Comparison of ENCODE assay signal across 10 cellular contexts in genomic region chr12:4287325-4288290, GRCh38. TPM values are rescaled to one million over a fixed set of nuclear protein-coding genes. Genes with fewer than 3 reads are reported as not detected.
DNase-seq lines count a peak whose midpoint lies in the region; ATAC-seq and TF ChIP-seq lines count a peak whose summit lies in the region.
"Had no signal": no experiment of that assay in that cellular context is flagged by ENCODE, and none has a peak within 500 bp of the region (broad histone marks: within the 10 kb centered on the region; RNA-seq: fewer than 3 reads in every experiment).

No MANE protein-coding gene starts in this region.

- peak overlapping the region; percentile 41 for H3K27ac Mint-ChIP-seq in activated B cell treated with CpG ODN at 0.5 μM for 24 hours
- H3K27ac Mint-ChIP-seq in stimulated activated naive CD8-positive, alpha-beta T cell treated with anti-CD3 and anti-CD28 coated beads, Interleukin-15, Interleukin-2, amounts not matched to agents 100 ng/mL and 50 ng/mL, for 24 hours, result peak overlapping the region; percentile 84

- H3K27me3 Mint-ChIP-seq in activated B cell treated with CpG ODN at 0.5 μM for 24 hours, result no peaks in the 10 kb centered on the region
- no peaks in the 10 kb centered on the region for H3K27me3 Mint-ChIP-seq in stimulated activated naive CD8-positive, alpha-beta T cell treated with anti-CD3 and anti-CD28 coated beads, Interleukin-15, Interleukin-2, amounts not matched to agents 100 ng/mL and 50 ng/mL, for 24 hours

- DNase-seq in activated CD8-positive, alpha-beta memory T cell treated with anti-CD3 and anti-CD28 coated beads for 24 hours, result peak; percentile 66
- no peak for DNase-seq in activated CD8-positive, alpha-beta memory T cell treated with anti-CD3 and anti-CD28 coated beads, Interleukin-2, amount 50 U/mL, for 4 hours
- DNase-seq in activated B cell treated with CpG ODN at 0.5 μM for 24 hours (no peak), fibroblast of mammary gland (ENCODE audit: low read depth) (peak; percentile 79), epidermal melanocyte (ENCODE audit: insufficient read length, low spot score) (no peak)
- DNase-seq: stimulated activated CD4-positive, alpha-beta T cell treated with anti-CD3 and anti-CD28 coated beads, Interleukin-12 subunit alpha, Interleukin-12 subunit beta, amount 100 ng/mL, for 4 hours had no signal

- peak; percentile 12 for ATAC-seq in activated B cell treated with CpG ODN at 0.5 μM for 24 hours (ENCODE audit: low read depth)
- ATAC-seq in GM18867 (IDR thresholded peaks at IDR 0.05; ENCODE audit: unreplicated experiment), result no peak
- ATAC-seq in HG03097 (IDR thresholded peaks at IDR 0.05; ENCODE audit: low FRiP score, unreplicated experiment), result no peak
- ATAC-seq: HepG2 had no signal

- intact Hi-C loops in activated B cell treated with CpG ODN at 0.5 μM for 24 hours (cut with micrococcal nuclease), result no loop called here

- H3K4me1 Mint-ChIP-seq in activated B cell treated with CpG ODN at 0.5 μM for 24 hours, result peaks cover 46% of the 10 kb centered on the region
- peaks cover 97% of the 10 kb centered on the region for H3K4me1 Mint-ChIP-seq in stimulated activated naive CD8-positive, alpha-beta T cell treated with anti-CD3 and anti-CD28 coated beads, Interleukin-15, Interleukin-2, amounts not matched to agents 100 ng/mL and 50 ng/mL, for 24 hours (ENCODE audit: low read depth)

- peaks cover 91% of the 10 kb centered on the region for H3K36me3 Mint-ChIP-seq in activated B cell treated with CpG ODN at 0.5 μM for 24 hours (ENCODE audit: low read depth)
- peaks cover 96% of the 10 kb centered on the region for H3K36me3 Mint-ChIP-seq in stimulated activated naive CD8-positive, alpha-beta T cell treated with anti-CD3 and anti-CD28 coated beads, Interleukin-15, Interleukin-2, amounts not matched to agents 100 ng/mL and 50 ng/mL, for 24 hours (ENCODE audit: low read depth)

- no peak overlapping the region for H3K4me3 Mint-ChIP-seq in activated B cell treated with CpG ODN at 0.5 μM for 24 hours
- H3K4me3 Mint-ChIP-seq in stimulated activated naive CD8-positive, alpha-beta T cell treated with anti-CD3 and anti-CD28 coated beads, Interleukin-15, Interleukin-2, amounts not matched to agents 100 ng/mL and 50 ng/mL, for 24 hours, result peak overlapping the region; percentile 43

- TF ChIP-seq CTCF in activated B cell treated with CpG ODN at 0.5 μM for 24 hours (IDR thresholded peaks at IDR 0.05) (no peak), fibroblast of mammary gland (conservative IDR thresholded peaks at IDR 0.05; ENCODE audit: control insufficient read depth, insufficient read depth, low read depth, low read length) (no peak)

- POLR2A ChIA-PET in activated B cell treated with CpG ODN at 0.5 μM for 24 hours (lab: Charles Lee), result interaction anchor here (0.8 to 1.9 kb wide), 2 partner anchors 11 to 180 kb away, joined by 6 to 7 read pairs; no protein-coding TSS in a partner anchor

- CTCF ChIA-PET in activated B cell treated with CpG ODN at 0.5 μM for 24 hours (lab: Charles Lee), result interaction anchor here (1.0 to 1.4 kb wide), 2 partner anchors 11 to 180 kb away, joined by 3 to 4 read pairs; no protein-coding TSS in a partner anchor

- H3K4me3 ChIP-seq in fibroblast of mammary gland (ENCODE audit: control insufficient read depth, low read depth, low read length), result no peak overlapping the region

- H3K9me3 Mint-ChIP-seq in activated B cell treated with CpG ODN at 0.5 μM for 24 hours, result no peaks in the 10 kb centered on the region
- no peaks in the 10 kb centered on the region for H3K9me3 Mint-ChIP-seq in stimulated activated naive CD8-positive, alpha-beta T cell treated with anti-CD3 and anti-CD28 coated beads, Interleukin-15, Interleukin-2, amounts not matched to agents 100 ng/mL and 50 ng/mL, for 24 hours

RNA-seq across cellular contexts. Expression of gene CCND2, which starts 14.0 kb away (rescaled TPM):
- 230 and 237 TPM in 2 replicates for total RNA-seq in activated B cell treated with CpG ODN at 0.5 μM for 24 hours

RNA-seq across cellular contexts. Expression of gene TIGAR, which starts 33.4 kb away (rescaled TPM):
- total RNA-seq in activated B cell treated with CpG ODN at 0.5 μM for 24 hours, result 10.0 and 10.2 TPM in 2 replicates

Comparison
In these comparisons a context has a peak if more than half of its experiments do, and no peak if none do; other contexts are left out.
1. DNase-seq: peak in activated CD8-positive, alpha-beta memory T cell treated with anti-CD3 and anti-CD28 coated beads for 24 hours (single experiment) and fibroblast of mammary gland (single experiment); none in activated CD8-positive, alpha-beta memory T cell treated with anti-CD3 and anti-CD28 coated beads, Interleukin-2, amount 50 U/mL, for 4 hours (single experiment), activated B cell treated with CpG ODN at 0.5 μM for 24 hours (single experiment) and epidermal melanocyte (single experiment).